1 cellular context compared by ENCODE assay signal in genomic region chr9:88529496-88529895, GRCh38.
TF ChIP-seq lines count a peak whose summit lies in the region.

No MANE protein-coding gene starts in this region.

TF ChIP-seq in SK-N-SH treated with all-trans-retinoic acid at 6 μM for 48 hours, 23 proteins besides CTCF, POLR2A, EP300 and RAD21 (continued from another document):
- TF ChIP-seq TSHZ2 (CRISPR knock-in tag; IDR thresholded peaks at IDR 0.05), result no peak
- TF ChIP-seq ZNF565 (CRISPR knock-in tag; conservative IDR thresholded peaks at IDR 0.05; ENCODE audit: low read depth), result no peak
- no peak for TF ChIP-seq CSDC2 (CRISPR knock-in tag; IDR thresholded peaks at IDR 0.05)
- TF ChIP-seq CSRNP3 (CRISPR knock-in tag; IDR thresholded peaks at IDR 0.05), result no peak
- TF ChIP-seq ESRRG (CRISPR knock-in tag; IDR thresholded peaks at IDR 0.05), result no peak
- no peak for TF ChIP-seq ZC3H10 (CRISPR knock-in tag; IDR thresholded peaks at IDR 0.05)
- no peak for TF ChIP-seq BACH2 (CRISPR knock-in tag; IDR thresholded peaks at IDR 0.05; ENCODE audit: borderline replicate concordance)
- no peak for TF ChIP-seq TOX (CRISPR knock-in tag; IDR thresholded peaks at IDR 0.05; ENCODE audit: borderline replicate concordance)
- TF ChIP-seq ARNTL (CRISPR knock-in tag; IDR thresholded peaks at IDR 0.05; ENCODE audit: borderline replicate concordance, low read depth), result no peak
- no peak for TF ChIP-seq RARB (CRISPR knock-in tag; IDR thresholded peaks at IDR 0.05)
- TF ChIP-seq ZFP30 (CRISPR knock-in tag; IDR thresholded peaks at IDR 0.05), result no peak
- no peak for TF ChIP-seq ZFP3 (CRISPR knock-in tag; IDR thresholded peaks at IDR 0.05)
- no peak for TF ChIP-seq ZNF70 (CRISPR knock-in tag; IDR thresholded peaks at IDR 0.05)
- TF ChIP-seq PPARA (CRISPR knock-in tag; IDR thresholded peaks at IDR 0.05; ENCODE audit: borderline replicate concordance), result no peak
- no peak for TF ChIP-seq TCF4 (CRISPR knock-in tag; IDR thresholded peaks at IDR 0.05; ENCODE audit: borderline replicate concordance)
